ENCODE assay signal across 2 cellular contexts in the genomic region with DNA sequence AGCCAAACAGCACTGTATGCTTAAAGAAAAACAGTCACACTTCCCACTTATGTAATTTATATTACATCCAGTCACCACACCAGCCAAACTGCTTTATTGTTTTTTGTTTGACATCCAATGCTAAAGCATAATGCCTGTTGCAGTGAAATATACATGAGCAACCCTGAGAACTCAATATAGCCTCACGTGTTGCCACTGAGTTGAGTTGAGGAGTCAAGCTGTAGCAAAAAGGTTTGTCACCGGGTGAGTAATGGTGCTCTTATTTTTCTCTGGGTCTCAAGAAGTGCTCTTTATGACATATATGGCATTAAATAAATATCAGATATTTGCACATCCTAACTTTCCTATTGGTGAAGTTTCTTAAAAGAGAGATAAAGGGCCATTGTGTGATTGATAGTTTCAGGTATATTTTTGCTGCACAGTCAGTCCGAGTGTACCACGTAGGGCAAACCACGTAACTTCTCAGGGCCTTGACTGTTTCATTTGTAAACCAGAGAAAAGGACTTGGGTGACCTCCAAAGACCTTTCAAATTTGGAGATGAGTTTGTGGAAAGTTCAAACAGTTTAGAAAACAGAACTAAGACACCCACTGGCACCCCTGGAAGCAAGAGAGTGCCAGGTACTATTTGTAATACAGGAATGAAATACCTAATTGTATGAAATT.
TF ChIP-seq lines count a peak whose summit lies in the region.

No MANE protein-coding gene starts in this region.

TF ChIP-seq in GM12878, 131 proteins besides CTCF, POLR2A, EP300 and RAD21 (continued from another document):
- TF ChIP-seq, protein P1, sequence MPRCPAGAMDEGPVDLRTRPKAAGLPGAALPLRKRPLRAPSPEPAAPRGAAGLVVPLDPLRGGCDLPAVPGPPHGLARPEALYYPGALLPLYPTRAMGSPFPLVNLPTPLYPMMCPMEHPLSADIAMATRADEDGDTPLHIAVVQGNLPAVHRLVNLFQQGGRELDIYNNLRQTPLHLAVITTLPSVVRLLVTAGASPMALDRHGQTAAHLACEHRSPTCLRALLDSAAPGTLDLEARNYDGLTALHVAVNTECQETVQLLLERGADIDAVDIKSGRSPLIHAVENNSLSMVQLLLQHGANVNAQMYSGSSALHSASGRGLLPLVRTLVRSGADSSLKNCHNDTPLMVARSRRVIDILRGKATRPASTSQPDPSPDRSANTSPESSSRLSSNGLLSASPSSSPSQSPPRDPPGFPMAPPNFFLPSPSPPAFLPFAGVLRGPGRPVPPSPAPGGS (IDR thresholded peaks at IDR 0.05; ENCODE audit: borderline replicate concordance, insufficient read depth, low read depth, low read length, poor library complexity, severe bottlenecking), result no peak
- peak; percentile 88 for TF ChIP-seq NR2F1 (conservative IDR thresholded peaks at IDR 0.05)
- no peak for TF ChIP-seq SMARCA5 (IDR thresholded peaks at IDR 0.05)
- no peak for TF ChIP-seq EGR1 (IDR thresholded peaks at IDR 0.05; ENCODE audit: borderline replicate concordance in 1 of 2, low read depth in 2 of 2, low read length in 2 of 2)
- TF ChIP-seq STAT1 (conservative IDR thresholded peaks at IDR 0.05), result no peak
- TF ChIP-seq SP1 (IDR thresholded peaks at IDR 0.05; ENCODE audit: low read depth, low read length), result no peak
- TF ChIP-seq CBFB (IDR thresholded peaks at IDR 0.05; ENCODE audit: low read depth), result no peak
- 0 out of 2 replicates have a peak, but pooled peaks have one; percentile 12 for TF ChIP-seq RUNX3 (IDR thresholded peaks at IDR 0.05; ENCODE audit: low read length)
- TF ChIP-seq TCF12 (IDR thresholded peaks at IDR 0.05; ENCODE audit: low read depth, low read length), result no peak
- no peak for TF ChIP-seq YY1 (IDR thresholded peaks at IDR 0.05; ENCODE audit: low read depth, low read length)
- TF ChIP-seq FOS (IDR thresholded peaks at IDR 0.05; ENCODE audit: borderline replicate concordance, extremely low read depth, insufficient read length), result no peak
- TF ChIP-seq RCOR1 (conservative IDR thresholded peaks at IDR 0.05; ENCODE audit: low read depth, low read length), result no peak
- TF ChIP-seq IRF5 (IDR thresholded peaks at IDR 0.05; ENCODE audit: borderline replicate concordance), result no peak
- TF ChIP-seq POU2F2 (IDR thresholded peaks at IDR 0.05; ENCODE audit: borderline replicate concordance, low read depth, low read length), result no peak
- no peak; a peak in 1 of 4 replicates for TF ChIP-seq BHLHE40 (IDR thresholded peaks at IDR 0.05; ENCODE audit: borderline replicate concordance in 1 of 2, low read depth in 2 of 2, low read length in 1 of 2)
- TF ChIP-seq PAX8 (IDR thresholded peaks at IDR 0.05), result no peak
- TF ChIP-seq NR2C1 (IDR thresholded peaks at IDR 0.05), result no peak
- peak; percentile 37; the same call in 1 of the 2 replicates for TF ChIP-seq CREM (IDR thresholded peaks at IDR 0.05; ENCODE audit: low read depth)
- no peak for TF ChIP-seq NR2C2 (IDR thresholded peaks at IDR 0.05; ENCODE audit: borderline replicate concordance, control insufficient read depth, insufficient read length, low read depth)
TF ChIP-seq in GM12878: peak in this region for 3.

TF ChIP-seq in GM23338, 12 proteins besides CTCF, POLR2A, EP300 and RAD21:
- TF ChIP-seq, protein P2, sequence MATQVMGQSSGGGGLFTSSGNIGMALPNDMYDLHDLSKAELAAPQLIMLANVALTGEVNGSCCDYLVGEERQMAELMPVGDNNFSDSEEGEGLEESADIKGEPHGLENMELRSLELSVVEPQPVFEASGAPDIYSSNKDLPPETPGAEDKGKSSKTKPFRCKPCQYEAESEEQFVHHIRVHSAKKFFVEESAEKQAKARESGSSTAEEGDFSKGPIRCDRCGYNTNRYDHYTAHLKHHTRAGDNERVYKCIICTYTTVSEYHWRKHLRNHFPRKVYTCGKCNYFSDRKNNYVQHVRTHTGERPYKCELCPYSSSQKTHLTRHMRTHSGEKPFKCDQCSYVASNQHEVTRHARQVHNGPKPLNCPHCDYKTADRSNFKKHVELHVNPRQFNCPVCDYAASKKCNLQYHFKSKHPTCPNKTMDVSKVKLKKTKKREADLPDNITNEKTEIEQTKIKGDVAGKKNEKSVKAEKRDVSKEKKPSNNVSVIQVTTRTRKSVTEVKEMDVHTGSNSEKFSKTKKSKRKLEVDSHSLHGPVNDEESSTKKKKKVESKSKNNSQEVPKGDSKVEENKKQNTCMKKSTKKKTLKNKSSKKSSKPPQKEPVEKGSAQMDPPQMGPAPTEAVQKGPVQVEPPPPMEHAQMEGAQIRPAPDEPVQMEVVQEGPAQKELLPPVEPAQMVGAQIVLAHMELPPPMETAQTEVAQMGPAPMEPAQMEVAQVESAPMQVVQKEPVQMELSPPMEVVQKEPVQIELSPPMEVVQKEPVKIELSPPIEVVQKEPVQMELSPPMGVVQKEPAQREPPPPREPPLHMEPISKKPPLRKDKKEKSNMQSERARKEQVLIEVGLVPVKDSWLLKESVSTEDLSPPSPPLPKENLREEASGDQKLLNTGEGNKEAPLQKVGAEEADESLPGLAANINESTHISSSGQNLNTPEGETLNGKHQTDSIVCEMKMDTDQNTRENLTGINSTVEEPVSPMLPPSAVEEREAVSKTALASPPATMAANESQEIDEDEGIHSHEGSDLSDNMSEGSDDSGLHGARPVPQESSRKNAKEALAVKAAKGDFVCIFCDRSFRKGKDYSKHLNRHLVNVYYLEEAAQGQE (IDR thresholded peaks at IDR 0.05; ENCODE audit: unreplicated experiment), result no peak
- TF ChIP-seq CREB1 (CRISPR knock-in tag; IDR thresholded peaks at IDR 0.05; ENCODE audit: low read depth), result no peak
- no peak for TF ChIP-seq STAT1 (IDR thresholded peaks at IDR 0.05; ENCODE audit: unreplicated experiment)
- TF ChIP-seq JUNB (IDR thresholded peaks at IDR 0.05; ENCODE audit: unreplicated experiment), result no peak
- TF ChIP-seq EZH2phosphoT487 (IDR thresholded peaks at IDR 0.05; ENCODE audit: unreplicated experiment), result no peak
- no peak for TF ChIP-seq ZNF331 (CRISPR knock-in tag; IDR thresholded peaks at IDR 0.05; ENCODE audit: low read depth)
- TF ChIP-seq ZNF114 (CRISPR knock-in tag; IDR thresholded peaks at IDR 0.05), result no peak
- TF ChIP-seq EZH2 (IDR thresholded peaks at IDR 0.05; ENCODE audit: low read depth, unreplicated experiment), result no peak
- TF ChIP-seq NANOG (IDR thresholded peaks at IDR 0.05; ENCODE audit: borderline replicate concordance), result no peak
- TF ChIP-seq POLR2AphosphoS5 (IDR thresholded peaks at IDR 0.05; ENCODE audit: low read depth), result no peak
- TF ChIP-seq ETS1 (IDR thresholded peaks at IDR 0.05), result no peak
